In genomic region chr10:93554760-93555432, GRCh38 we compare ENCODE assay signal across 8 cellular contexts. TPM values are rescaled to one million over a fixed set of nuclear protein-coding genes. Genes with fewer than 3 reads are reported as not detected.
DNase-seq lines count a peak whose midpoint lies in the region; ATAC-seq and TF ChIP-seq lines count a peak whose summit lies in the region.

No MANE protein-coding gene starts in this region.

- no peak overlapping the region for H2AFZ ChIP-seq in neural cell (ENCODE audit: low read depth, low read length)

- ATAC-seq in GM21723 (IDR thresholded peaks at IDR 0.05; ENCODE audit: unreplicated experiment): no peak

- TF ChIP-seq RAD21 in neural cell (conservative IDR thresholded peaks at IDR 0.05): peak; percentile 44

- H3K36me3 ChIP-seq in HEK293 (ENCODE audit: control insufficient read depth in 2 of 2, insufficient read depth in 1 of 2, low read length in 2 of 2) (no peaks in the 10 kb centered on the region), neural cell (ENCODE audit: insufficient read depth, low read length) (no peaks in the 10 kb centered on the region), transverse colon (no peaks in the 10 kb centered on the region)

- TF ChIP-seq CTCF in HEK293 (tag by site-specific recombination; IDR thresholded peaks at IDR 0.05) (peak; percentile 61), fibroblast of the aortic adventitia (IDR thresholded peaks at IDR 0.05; ENCODE audit: insufficient read depth, low read length) (peak; percentile 69), neural cell (IDR thresholded peaks at IDR 0.05; ENCODE audit: poor library complexity, severe bottlenecking) (peak; percentile 36), transverse colon (IDR thresholded peaks at IDR 0.05) (peak; percentile 52 to 75 (median 66))

- no peaks in the 10 kb centered on the region for H3F3A ChIP-seq in neural cell (ENCODE audit: insufficient read depth, low read length, poor library complexity, severe bottlenecking)

- in situ Hi-C loops in transverse colon (cut with MboI; ENCODE audit: low pct_ligation_motif_present in 1 of 4, low pct_unique_long_range_greater_than_20kb in 1 of 4, low sequenced_read_pairs in 3 of 4): loop anchor here in 2 of 4 donors (10.0 kb wide), 1 partner anchor 120 kb away; no protein-coding TSS in a partner anchor

- no peak for TF ChIP-seq POLR2A in transverse colon (IDR thresholded peaks at IDR 0.05)

- DNase-seq in DMS114 treated with DMSO at 0.1 percent for 48 hours (lab: John Stamatoyannopoulos, UW; ENCODE audit: unreplicated experiment): peak; percentile 50
- peak; percentile 42 for DNase-seq in NCI-H774 (lab: John Stamatoyannopoulos, UW)
- DNase-seq in activated T-cell treated with anti-CD3 and anti-CD28 coated beads for 24 hours (ENCODE audit: low read depth): peak; percentile 2
- peak; percentile 71 for DNase-seq in fibroblast of the aortic adventitia (ENCODE audit: low read depth)
- DNase-seq in transverse colon: peak; percentile 83

- no peaks in the 10 kb centered on the region for H3K4me1 ChIP-seq in HEK293 (ENCODE audit: control insufficient read depth, insufficient read depth, low read length)
- H3K4me1 ChIP-seq in transverse colon: peaks cover 0 to 21% (median 6%) of the 10 kb centered on the region in 4 donors

- no peak overlapping the region for H3K9ac ChIP-seq in neural cell (ENCODE audit: low read length)

- H3K79me2 ChIP-seq in neural cell (replicated peaks; ENCODE audit: insufficient read depth, low read length): no peaks in the 10 kb centered on the region

- H3K9me3 ChIP-seq in HEK293 (ENCODE audit: control insufficient read depth, insufficient read depth, low read depth, low read length) (no peaks in the 10 kb centered on the region), neural cell (ENCODE audit: low read length) (no peaks in the 10 kb centered on the region), transverse colon (no peaks in the 10 kb centered on the region)

- no peaks in the 10 kb centered on the region for H3K9me2 ChIP-seq in neural cell (ENCODE audit: insufficient read depth, low read length)

- H3K27me3 ChIP-seq in neural cell (ENCODE audit: insufficient read depth, low read depth, low read length): no peaks in the 10 kb centered on the region
- no peaks in the 10 kb centered on the region for H3K27me3 ChIP-seq in transverse colon

- H4K20me1 ChIP-seq in neural cell (ENCODE audit: insufficient read depth): no peaks in the 10 kb centered on the region

- POLR2A ChIA-PET in HEK293 (lab: Yijun Ruan, JAX): interaction anchor here (0.9 to 1.0 kb wide), 2 partner anchors 126 to 148 kb away, joined by 3 read pairs; partner anchors contain the start of gene FRA10AC1

- WGBS in transverse colon (ENCODE audit: low coverage in 1 of 2), 2 donors: 37 to 48% methylated on average over 2 to 14 of the region's 14 CpGs

- CTCF ChIA-PET in HEK293 (lab: Yijun Ruan, JAX): interaction anchor here (0.5 to 4.4 kb wide), 43 partner anchors 9 to 482 kb away, joined by 3 to 110 read pairs (median 4); partner anchors contain the start of genes CYP26A1 and MYOF

- no peak for TF ChIP-seq EP300 in neural cell (conservative IDR thresholded peaks at IDR 0.05; ENCODE audit: poor library complexity, severe bottlenecking)
- no peak for TF ChIP-seq EP300 in transverse colon (IDR thresholded peaks at IDR 0.05; ENCODE audit: low read depth)

- intact Hi-C loops in transverse colon (cut with DNase I; ENCODE audit: low total_unique reads): no loop called here

- H3K27ac ChIP-seq in HEK293 (ENCODE audit: extremely low read depth, low read depth, low read length) (no peak overlapping the region), neural cell (ENCODE audit: low read length) (no peak overlapping the region), transverse colon (peak overlapping the region in 2 of 4 donors; percentile 5 to 24)

- H3K4me2 ChIP-seq in neural cell (ENCODE audit: low read length): no peak overlapping the region

- H3K4me3 ChIP-seq in HEK293 (ENCODE audit: low read depth, low read length) (no peak overlapping the region), fibroblast of the aortic adventitia (ENCODE audit: low read depth, low read length) (no peak overlapping the region), neural cell (ENCODE audit: low read length) (no peak overlapping the region), transverse colon (no peak overlapping the region)

TF ChIP-seq in HEK293, 187 proteins besides CTCF, POLR2A, EP300 and RAD21 (continues in another document):
- no peak for TF ChIP-seq ZNF610 (tag by site-specific recombination; IDR thresholded peaks at IDR 0.05; ENCODE audit: borderline replicate concordance)
- TF ChIP-seq, protein P1, sequence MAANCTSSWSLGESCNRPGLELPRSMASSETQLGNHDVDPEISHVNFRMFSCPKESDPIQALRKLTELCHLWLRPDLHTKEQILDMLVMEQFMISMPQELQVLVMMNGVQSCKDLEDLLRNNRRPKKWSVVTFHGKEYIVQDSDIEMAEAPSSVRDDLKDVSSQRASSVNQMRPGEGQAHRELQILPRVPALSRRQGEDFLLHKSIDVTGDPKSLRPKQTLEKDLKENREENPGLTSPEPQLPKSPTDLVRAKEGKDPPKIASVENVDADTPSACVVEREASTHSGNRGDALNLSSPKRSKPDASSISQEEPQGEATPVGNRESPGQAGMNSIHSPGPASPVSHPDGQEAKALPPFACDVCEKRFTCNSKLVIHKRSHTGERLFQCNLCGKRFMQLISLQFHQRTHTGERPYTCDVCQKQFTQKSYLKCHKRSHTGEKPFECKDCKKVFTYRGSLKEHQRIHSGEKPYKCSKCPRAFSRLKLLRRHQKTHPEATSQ (tag by site-specific recombination; IDR thresholded peaks at IDR 0.05): no peak
- TF ChIP-seq AEBP2 (tag by site-specific recombination; IDR thresholded peaks at IDR 0.05; ENCODE audit: borderline replicate concordance): no peak

TF ChIP-seq in neural cell, 6 proteins besides CTCF, POLR2A, EP300 and RAD21:
- TF ChIP-seq EZH2 (IDR thresholded peaks at IDR 0.05; ENCODE audit: borderline replicate concordance, insufficient read depth, low read length, poor library complexity, severe bottlenecking): no peak
- TF ChIP-seq, protein P2, sequence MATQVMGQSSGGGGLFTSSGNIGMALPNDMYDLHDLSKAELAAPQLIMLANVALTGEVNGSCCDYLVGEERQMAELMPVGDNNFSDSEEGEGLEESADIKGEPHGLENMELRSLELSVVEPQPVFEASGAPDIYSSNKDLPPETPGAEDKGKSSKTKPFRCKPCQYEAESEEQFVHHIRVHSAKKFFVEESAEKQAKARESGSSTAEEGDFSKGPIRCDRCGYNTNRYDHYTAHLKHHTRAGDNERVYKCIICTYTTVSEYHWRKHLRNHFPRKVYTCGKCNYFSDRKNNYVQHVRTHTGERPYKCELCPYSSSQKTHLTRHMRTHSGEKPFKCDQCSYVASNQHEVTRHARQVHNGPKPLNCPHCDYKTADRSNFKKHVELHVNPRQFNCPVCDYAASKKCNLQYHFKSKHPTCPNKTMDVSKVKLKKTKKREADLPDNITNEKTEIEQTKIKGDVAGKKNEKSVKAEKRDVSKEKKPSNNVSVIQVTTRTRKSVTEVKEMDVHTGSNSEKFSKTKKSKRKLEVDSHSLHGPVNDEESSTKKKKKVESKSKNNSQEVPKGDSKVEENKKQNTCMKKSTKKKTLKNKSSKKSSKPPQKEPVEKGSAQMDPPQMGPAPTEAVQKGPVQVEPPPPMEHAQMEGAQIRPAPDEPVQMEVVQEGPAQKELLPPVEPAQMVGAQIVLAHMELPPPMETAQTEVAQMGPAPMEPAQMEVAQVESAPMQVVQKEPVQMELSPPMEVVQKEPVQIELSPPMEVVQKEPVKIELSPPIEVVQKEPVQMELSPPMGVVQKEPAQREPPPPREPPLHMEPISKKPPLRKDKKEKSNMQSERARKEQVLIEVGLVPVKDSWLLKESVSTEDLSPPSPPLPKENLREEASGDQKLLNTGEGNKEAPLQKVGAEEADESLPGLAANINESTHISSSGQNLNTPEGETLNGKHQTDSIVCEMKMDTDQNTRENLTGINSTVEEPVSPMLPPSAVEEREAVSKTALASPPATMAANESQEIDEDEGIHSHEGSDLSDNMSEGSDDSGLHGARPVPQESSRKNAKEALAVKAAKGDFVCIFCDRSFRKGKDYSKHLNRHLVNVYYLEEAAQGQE (IDR thresholded peaks at IDR 0.05; ENCODE audit: borderline replicate concordance): no peak
- peak; percentile 56 for TF ChIP-seq SMC3 (conservative IDR thresholded peaks at IDR 0.05; ENCODE audit: poor library complexity)
- TF ChIP-seq POLR2AphosphoS5 (IDR thresholded peaks at IDR 0.05): no peak
- TF ChIP-seq TAF1 (IDR thresholded peaks at IDR 0.05; ENCODE audit: low read depth): no peak

RNA-seq across cellular contexts. Expression of gene FFAR4, which starts 11.6 kb away (rescaled TPM):
- not detected in 2 replicates for total RNA-seq in fibroblast of the aortic adventitia (ENCODE audit: low replicate concordance)
- not detected in 2 replicates for polyA plus RNA-seq in neural cell
- 0.24 TPM in 1 of 2 replicates, not detected in the other for polyA minus RNA-seq in neural cell
- 10 to 100 TPM in 3 of 4 donors, under 1 TPM in 1; 0.75 to 17.1 (median 12.9) TPM for total RNA-seq in transverse colon

RNA-seq across cellular contexts. Expression of gene RBP4, which starts 46.1 kb away (rescaled TPM):
- total RNA-seq in fibroblast of the aortic adventitia (ENCODE audit: low replicate concordance): 1.9 and 2.5 TPM in 2 replicates
- polyA plus RNA-seq in neural cell: 0.73 and 1.9 TPM in 2 replicates
- 0.49 TPM in 1 of 2 replicates, not detected in the other for polyA minus RNA-seq in neural cell
- 10 to 100 TPM in 2 of 4 donors, 1 to 10 TPM in 2; 3.4 to 18.0 (median 7.1) TPM for total RNA-seq in transverse colon

RNA-seq across cellular contexts. Expression of gene PDE6C, which starts 57.4 kb away (rescaled TPM):
- total RNA-seq in fibroblast of the aortic adventitia (ENCODE audit: low replicate concordance) (not detected in 2 replicates), transverse colon (not detected)
- not detected in 2 replicates for polyA plus RNA-seq in neural cell
- not detected in 2 replicates for polyA minus RNA-seq in neural cell

RNA-seq across cellular contexts. Expression of gene CEP55, which starts 58.5 kb away (rescaled TPM):
- total RNA-seq in fibroblast of the aortic adventitia (ENCODE audit: low replicate concordance) (2.7 and 36.9 TPM in 2 replicates), transverse colon (10 to 100 TPM in 1 of 4 donors, 1 to 10 TPM in 2, not detected in 1; 1.1 to 13.1 (median 4.3) TPM)
- 0.16 and 0.67 TPM in 2 replicates for polyA plus RNA-seq in neural cell
- 0.97 and 1.4 TPM in 2 replicates for polyA minus RNA-seq in neural cell

Comparison
In these comparisons a context has a peak if more than half of its experiments do, and no peak if none do; other contexts are left out.
1. DNase-seq: peak in every context shown above with its lines; median percentile 83 in transverse colon; 71 in fibroblast of the aortic adventitia; 50 in DMS114 treated with DMSO at 0.1 percent for 48 hours; 42 in NCI-H774; 2 in activated T-cell treated with anti-CD3 and anti-CD28 coated beads for 24 hours.